In genomic region chr19:17041994-17042393, GRCh38 we compare ENCODE assay signal across 14 cellular contexts. TPM values are rescaled to one million over a fixed set of nuclear protein-coding genes. Genes with fewer than 3 reads are reported as not detected.
A peak's percentile ranks its signal among the peaks of the same experiment; 100 is the strongest.
DNase-seq lines count a peak whose midpoint lies in the region; ATAC-seq and TF ChIP-seq lines count a peak whose summit lies in the region.
"Had no signal": no experiment of that assay in that cellular context is flagged by ENCODE, and none has a peak within 500 bp of the region (broad histone marks: within the 10 kb centered on the region; RNA-seq: fewer than 3 reads in every experiment).

No MANE protein-coding gene starts in this region.

- peak; percentile 26 for DNase-seq in NCI-H2029 treated with DMSO at 0.1 percent for 48 hours (lab: John Stamatoyannopoulos, UW)
- peak; percentile 8 for DNase-seq in epidermal melanocyte (ENCODE audit: insufficient read length, low spot score)
- DNase-seq in stimulated activated effector memory CD8-positive, alpha-beta T cell treated with anti-CD3 and anti-CD28 coated beads, Interleukin-12 subunit alpha, Interleukin-12 subunit beta, amount 100 ng/mL, for 72 hours (ENCODE audit: low spot score in 2 of 2): no peak
- DNase-seq in activated T-cell treated with anti-CD3 and anti-CD28 coated beads, Interleukin-2, amount 50 U/mL, for 72 hours: no peak
- no peak for DNase-seq in erythroblast (lab: John Stamatoyannopoulos, UW)
- DNase-seq in OCI-LY7 (ENCODE audit: low spot score): no peak
- DNase-seq: activated CD4-positive, alpha-beta T cell treated with anti-CD3 and anti-CD28 coated beads for 48 hours; brain microvascular endothelial cell; CD4-positive, alpha-beta T cell; NCI-H2081 treated with DMSO at 0.1 percent for 48 hours; T-helper 17 cell; thyroid gland had no signal

- peaks cover 0 to 2% (median 0%) of the 10 kb centered on the region in 4 donors for H3K27me3 ChIP-seq in liver (ENCODE audit: control insufficient read depth in 4 of 4, insufficient read depth in 4 of 4, low read length in 3 of 4)
- H3K27me3 ChIP-seq: brain microvascular endothelial cell, thyroid gland had no signal

- no peak for ATAC-seq in stimulated activated effector memory CD8-positive, alpha-beta T cell treated with anti-CD3 and anti-CD28 coated beads, Interleukin-12 subunit alpha, Interleukin-12 subunit beta, amount 100 ng/mL, for 72 hours
- ATAC-seq in activated T-cell treated with anti-CD3 and anti-CD28 coated beads, Interleukin-2, amount 50 U/mL, for 72 hours (replicated peaks in 1 of 2): no peak
- no peak for ATAC-seq in GM21529 (IDR thresholded peaks at IDR 0.05; ENCODE audit: unreplicated experiment)
- ATAC-seq: T-helper 17 cell had no signal

- no peaks in the 10 kb centered on the region for H3K9me3 ChIP-seq in liver (ENCODE audit: control insufficient read depth in 4 of 4, low read length in 3 of 4)
- no peaks in the 10 kb centered on the region for H3K9me3 ChIP-seq in OCI-LY7 (ENCODE audit: low read length)
- H3K9me3 ChIP-seq: thyroid gland had no signal

- TF ChIP-seq POLR2A in erythroblast (IDR thresholded peaks at IDR 0.05; ENCODE audit: low read length): no peak

- POLR2A ChIA-PET in OCI-LY7 (lab: Charles Lee): no interaction called here

- intact Hi-C loops in OCI-LY7 (cut with micrococcal nuclease; ENCODE audit: unreplicated experiment): no loop called here

- 27% methylated on average over 11 of the region's 11 CpGs for WGBS in liver

- CTCF ChIA-PET in OCI-LY7 (lab: Charles Lee; ENCODE audit: unreplicated experiment): no interaction called here

- no TSS peak for BruUV-seq in OCI-LY7 (replicated peaks; lab: Mats Ljungman, UMichigan)

- H3K79me2 ChIP-seq in OCI-LY7 (ENCODE audit: insufficient read depth, low read depth, low read length): no peaks in the 10 kb centered on the region

- H3K4me1 ChIP-seq in liver (ENCODE audit: control insufficient read depth in 4 of 4, insufficient read depth in 4 of 4, low read length in 3 of 4) (no peaks in the 10 kb centered on the region), OCI-LY7 (ENCODE audit: insufficient read depth, low read length, poor library complexity, severe bottlenecking) (no peaks in the 10 kb centered on the region)

- no peak for TF ChIP-seq CTCF in liver (IDR thresholded peaks at IDR 0.05; ENCODE audit: low read depth, low read length, missing input control)
- TF ChIP-seq CTCF in OCI-LY7 (conservative IDR thresholded peaks at IDR 0.05; ENCODE audit: low read length): no peak

- no peak overlapping the region for H3K4me2 ChIP-seq in OCI-LY7 (ENCODE audit: low read length)

- H3K4me3 ChIP-seq in liver (ENCODE audit: low read depth in 1 of 3, low read length in 3 of 3) (no peak overlapping the region), OCI-LY7 (ENCODE audit: low read depth, low read length, poor library complexity, severe bottlenecking) (no peak overlapping the region)
- H3K4me3 ChIP-seq: thyroid gland had no signal

- no peak overlapping the region for H3K4me3 Mint-ChIP-seq in stimulated activated effector memory CD8-positive, alpha-beta T cell treated with anti-CD3 and anti-CD28 coated beads, Interleukin-12 subunit alpha, Interleukin-12 subunit beta, amount 100 ng/mL, for 72 hours
- no peak overlapping the region for H3K4me3 Mint-ChIP-seq in activated T-cell treated with anti-CD3 and anti-CD28 coated beads, Interleukin-2, amount 50 U/mL, for 72 hours
- H3K4me3 Mint-ChIP-seq: CD4-positive, alpha-beta T cell; T-helper 17 cell had no signal

- no peak for TF ChIP-seq RAD21 in liver (IDR thresholded peaks at IDR 0.05)

- H3K9me3 Mint-ChIP-seq in stimulated activated effector memory CD8-positive, alpha-beta T cell treated with anti-CD3 and anti-CD28 coated beads, Interleukin-12 subunit alpha, Interleukin-12 subunit beta, amount 100 ng/mL, for 72 hours: no peaks in the 10 kb centered on the region
- no peaks in the 10 kb centered on the region for H3K9me3 Mint-ChIP-seq in activated T-cell treated with anti-CD3 and anti-CD28 coated beads, Interleukin-2, amount 50 U/mL, for 72 hours
- H3K9me3 Mint-ChIP-seq: CD4-positive, alpha-beta T cell had no signal

- peaks cover 4% of the 10 kb centered on the region for H3K36me3 Mint-ChIP-seq in stimulated activated effector memory CD8-positive, alpha-beta T cell treated with anti-CD3 and anti-CD28 coated beads, Interleukin-12 subunit alpha, Interleukin-12 subunit beta, amount 100 ng/mL, for 72 hours
- no peaks in the 10 kb centered on the region for H3K36me3 Mint-ChIP-seq in activated T-cell treated with anti-CD3 and anti-CD28 coated beads, Interleukin-2, amount 50 U/mL, for 72 hours (ENCODE audit: insufficient read depth in 2 of 2)

- peak overlapping the region; percentile 56 for H3K27ac Mint-ChIP-seq in stimulated activated effector memory CD8-positive, alpha-beta T cell treated with anti-CD3 and anti-CD28 coated beads, Interleukin-12 subunit alpha, Interleukin-12 subunit beta, amount 100 ng/mL, for 72 hours
- no peak overlapping the region for H3K27ac Mint-ChIP-seq in activated T-cell treated with anti-CD3 and anti-CD28 coated beads, Interleukin-2, amount 50 U/mL, for 72 hours
- H3K27ac Mint-ChIP-seq: CD4-positive, alpha-beta T cell; T-helper 17 cell had no signal

- no peak overlapping the region for H2AFZ ChIP-seq in OCI-LY7 (ENCODE audit: low read length)

- H3K27me3 Mint-ChIP-seq in activated T-cell treated with anti-CD3 and anti-CD28 coated beads, Interleukin-2, amount 50 U/mL, for 72 hours (ENCODE audit: low read depth): no peaks in the 10 kb centered on the region

- H3K9ac ChIP-seq in liver (ENCODE audit: low read depth in 1 of 2, low read length in 2 of 2): no peak overlapping the region

- H3K9me2 ChIP-seq in OCI-LY7 (ENCODE audit: insufficient read depth, low read length): no peaks in the 10 kb centered on the region

- H3K27ac ChIP-seq in liver (ENCODE audit: low read depth in 1 of 2, low read length in 2 of 2): no peak overlapping the region
- no peak overlapping the region for H3K27ac ChIP-seq in OCI-LY7 (ENCODE audit: low read depth, low read length, poor library complexity, severe bottlenecking)
- H3K27ac ChIP-seq: brain microvascular endothelial cell, thyroid gland had no signal

- no peaks in the 10 kb centered on the region for H4K20me1 ChIP-seq in OCI-LY7 (ENCODE audit: insufficient read depth, low read length)

- H3K4me1 Mint-ChIP-seq in stimulated activated effector memory CD8-positive, alpha-beta T cell treated with anti-CD3 and anti-CD28 coated beads, Interleukin-12 subunit alpha, Interleukin-12 subunit beta, amount 100 ng/mL, for 72 hours: no peaks in the 10 kb centered on the region
- no peaks in the 10 kb centered on the region for H3K4me1 Mint-ChIP-seq in activated T-cell treated with anti-CD3 and anti-CD28 coated beads, Interleukin-2, amount 50 U/mL, for 72 hours (ENCODE audit: low read depth)
- H3K4me1 Mint-ChIP-seq: T-helper 17 cell had no signal

- H3K36me3 ChIP-seq in liver (ENCODE audit: control insufficient read depth in 4 of 4, insufficient read depth in 3 of 4, low read depth in 1 of 4, low read length in 3 of 4) (no peaks in the 10 kb centered on the region), OCI-LY7 (ENCODE audit: insufficient read depth, low read length) (no peaks in the 10 kb centered on the region)
- H3K36me3 ChIP-seq: brain microvascular endothelial cell, thyroid gland had no signal

TF ChIP-seq in liver, 16 proteins besides CTCF, POLR2A, EP300 and RAD21:
- TF ChIP-seq YY1 (IDR thresholded peaks at IDR 0.05) (no peak), REST (IDR thresholded peaks at IDR 0.05) (no peak), NR2F2 (IDR thresholded peaks at IDR 0.05) (peak; percentile 85), EGR1 (IDR thresholded peaks at IDR 0.05; ENCODE audit: low read depth in 2 of 2) (no peak)

RNA-seq across cellular contexts. Expression of gene CPAMD8, which starts 15.4 kb away (rescaled TPM):
- total RNA-seq in liver (1 to 10 TPM; 1.0 to 1.4 TPM), OCI-LY7 (2022) (1.2 TPM in 2 replicates)
- 1 to 10 TPM in 1 of 2 donors, under 1 TPM in 1; 0.92 to 1.2 TPM for polyA plus RNA-seq in liver
- under 1 TPM; 0.28 to 0.43 TPM for total RNA-seq in activated T-cell treated with anti-CD3 and anti-CD28 coated beads, Interleukin-2, amount 50 U/mL, for 72 hours
- 0.32 TPM in 1 of 2 replicates, not detected in the other for total RNA-seq in OCI-LY7 (2014; rRNA removed; shearing (Covaris generic))

RNA-seq across cellular contexts. Expression of gene HAUS8, which starts 33.3 kb away (rescaled TPM):
- total RNA-seq in liver (1 to 10 TPM; 3.3 to 5.7 TPM), OCI-LY7 (2022) (74.1 and 107 TPM in 2 replicates)
- 1 to 10 TPM; 3.3 to 4.2 TPM for polyA plus RNA-seq in liver
- 10 to 100 TPM; 37.3 to 45.6 TPM for total RNA-seq in activated T-cell treated with anti-CD3 and anti-CD28 coated beads, Interleukin-2, amount 50 U/mL, for 72 hours
- 47.3 and 50.7 TPM in 2 replicates for total RNA-seq in OCI-LY7 (2014; rRNA removed; shearing (Covaris generic))

RNA-seq across cellular contexts. Expression of gene MYO9B, which starts 33.6 kb away (rescaled TPM):
- total RNA-seq in liver: 10 to 100 TPM; 21.5 to 32.5 TPM
- polyA plus RNA-seq in liver: 10 to 100 TPM in 1 of 2 donors, 1 to 10 TPM in 1; 9.1 to 20.5 TPM
- total RNA-seq in activated T-cell treated with anti-CD3 and anti-CD28 coated beads, Interleukin-2, amount 50 U/mL, for 72 hours: 100 to 1,000 TPM; 106 to 135 TPM
- total RNA-seq in OCI-LY7 (2014; rRNA removed; shearing (Covaris generic)): 74.7 and 84.9 TPM in 2 replicates
- total RNA-seq in OCI-LY7 (2022): 144 and 150 TPM in 2 replicates

Comparison
In these comparisons a context has a peak if more than half of its experiments do, and no peak if none do; other contexts are left out.
1. DNase-seq: peak in NCI-H2029 treated with DMSO at 0.1 percent for 48 hours (single experiment) and epidermal melanocyte (single experiment); none in stimulated activated effector memory CD8-positive, alpha-beta T cell treated with anti-CD3 and anti-CD28 coated beads, Interleukin-12 subunit alpha, Interleukin-12 subunit beta, amount 100 ng/mL, for 72 hours (0 of 2), activated T-cell treated with anti-CD3 and anti-CD28 coated beads, Interleukin-2, amount 50 U/mL, for 72 hours (0 of 2), erythroblast (0 of 2) and OCI-LY7 (single experiment).
2. RNA of gene HAUS8, which starts 33.3 kb away (total RNA-seq): 47.3 to 107 TPM in OCI-LY7 and 37.3 to 45.6 TPM in activated T-cell treated with anti-CD3 and anti-CD28 coated beads, Interleukin-2, amount 50 U/mL, for 72 hours; 3.3 to 5.7 TPM in liver; every median in the first group is over 4 times any median in the second.